Comparison of ENCODE assay signal across 20 cellular contexts in the genomic region with DNA sequence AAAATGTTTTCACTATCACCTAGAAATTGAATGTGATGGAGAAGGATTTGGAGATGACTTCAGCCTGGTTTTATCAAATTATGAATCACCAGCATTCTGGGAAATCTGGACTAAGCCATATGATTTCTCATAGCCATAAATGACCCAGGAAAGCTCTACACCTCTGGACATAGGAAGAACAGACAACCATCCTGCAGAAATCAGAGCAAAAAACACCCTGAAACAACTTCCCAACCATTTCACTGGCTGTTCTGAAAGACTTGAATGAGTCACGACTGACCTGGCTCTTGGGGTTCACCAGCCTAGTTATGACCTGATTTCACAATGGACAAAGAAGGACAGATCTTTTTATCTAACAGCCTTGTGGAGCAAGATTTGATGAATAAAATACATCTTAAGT.
"Had no signal": no experiment of that assay in that cellular context is flagged by ENCODE, and none has a peak within 500 bp of the region (broad histone marks: within the 10 kb centered on the region; RNA-seq: fewer than 3 reads in every experiment).

No MANE protein-coding gene starts in this region.

- H3K27ac ChIP-seq: coronary artery, esophagus muscularis mucosa, gastrocnemius medialis, parathyroid adenoma, stomach, thyroid gland had no signal

- H3K27me3 ChIP-seq: esophagus muscularis mucosa, gastrocnemius medialis, stomach, thyroid gland had no signal

- H3K9ac ChIP-seq: parathyroid adenoma had no signal

- H2AFZ ChIP-seq: parathyroid adenoma had no signal

- H3K36me3 ChIP-seq: esophagus muscularis mucosa, gastrocnemius medialis, stomach, thyroid gland had no signal

- ATAC-seq: gastrocnemius medialis; left lobe of liver; natural killer cell; sciatic nerve; stimulated activated effector memory CD8-positive, alpha-beta T cell treated with anti-CD3 and anti-CD28 coated beads, Interleukin-12 subunit alpha, Interleukin-12 subunit beta, amount 100 ng/mL, for 72 hours had no signal

- H3K4me1 ChIP-seq: esophagus muscularis mucosa, gastrocnemius medialis, parathyroid adenoma, stomach, thyroid gland had no signal

- H3K79me2 ChIP-seq: parathyroid adenoma had no signal

- H3K4me3 ChIP-seq: coronary artery, esophagus muscularis mucosa, gastrocnemius medialis, lung, stomach, thyroid gland had no signal

- DNase-seq: dermis blood vessel endothelial cell; effector memory CD4-positive, alpha-beta T cell; gastrocnemius medialis; head of caudate nucleus; kidney; natural killer cell; occipital lobe; stimulated activated CD4-positive, alpha-beta T cell treated with anti-CD3 and anti-CD28 coated beads, Interleukin-2, amount 100 ng/mL, for 24 hours; stimulated activated CD4-positive, alpha-beta T cell treated with anti-CD3 and anti-CD28 coated beads, Interleukin-4, amount 100 ng/mL, for 24 hours; stimulated activated naive CD4-positive, alpha-beta T cell treated with Interleukin-2 at 50 U/mL for 16 hours; stomach; thyroid gland; trophoblast cell had no signal

- H3K9me3 ChIP-seq: esophagus muscularis mucosa, gastrocnemius medialis, stomach, thyroid gland had no signal
